In genomic region chr16:18932243-18932997, GRCh38 we compare ENCODE assay signal across 10 cellular contexts. TPM values are rescaled to one million over a fixed set of nuclear protein-coding genes. Genes with fewer than 3 reads are reported as not detected.
A peak's percentile ranks its signal among the peaks of the same experiment; 100 is the strongest.
DNase-seq lines count a peak whose midpoint lies in the region; ATAC-seq, FAIRE-seq and TF ChIP-seq lines count a peak whose summit lies in the region.
"Had no signal": no experiment of that assay in that cellular context is flagged by ENCODE, and none has a peak within 500 bp of the region (broad histone marks: within the 10 kb centered on the region; RNA-seq: fewer than 3 reads in every experiment).

No MANE protein-coding gene starts in this region.

- H3K79me1 ChIP-seq in IMR-90 (ENCODE audit: low read depth in 1 of 2, low read length in 2 of 2) = no peaks in the 10 kb centered on the region

- H2AFZ ChIP-seq in IMR-90 (replicated peaks; ENCODE audit: low read length, poor library complexity) = no peak overlapping the region

- H3K23ac ChIP-seq in IMR-90 (ENCODE audit: low read depth, low read length) = no peak overlapping the region

- intact Hi-C loops in IMR-90 (cut with micrococcal nuclease) = no loop called here

- no peak for TF ChIP-seq POLR2A in A549 (IDR thresholded peaks at IDR 0.05; ENCODE audit: low read length)
- no peak for TF ChIP-seq POLR2A in IMR-90 (IDR thresholded peaks at IDR 0.05; ENCODE audit: low read depth, low read length)

- BruUV-seq in IMR-90 (replicated peaks; lab: Mats Ljungman, UMichigan) = no TSS peak

- H3K27me3 ChIP-seq in IMR-90 (ENCODE audit: control insufficient read depth, insufficient read depth, low read length) = no peaks in the 10 kb centered on the region; the same call in 1 of the 2 replicates

- H3K9me3 ChIP-seq in A549 = no peaks in the 10 kb centered on the region
- H3K9me3 ChIP-seq in IMR-90 (ENCODE audit: control insufficient read depth, insufficient read depth, low read length) = no peaks in the 10 kb centered on the region

- H3K4me3 ChIP-seq in A549 (no peak overlapping the region), IMR-90 (ENCODE audit: insufficient read depth, low read depth, low read length) (no peak overlapping the region)

- no peak overlapping the region for H4K8ac ChIP-seq in IMR-90 (ENCODE audit: low read depth in 2 of 2, low read length in 2 of 2)

- POLR2A ChIA-PET in A549 (lab: Yijun Ruan, JAX) (interaction anchor here (0.7 kb wide), 1 partner anchor 131 kb away, joined by 3 read pairs; the partner anchor contains the start of gene ARL6IP1), IMR-90 (lab: Charles Lee; ENCODE audit: unreplicated experiment) (no interaction called here)

- no peak for TF ChIP-seq EP300 in A549 (IDR thresholded peaks at IDR 0.05)

- dilution Hi-C loops in IMR-90 (cut with HindIII; ENCODE audit: low sequenced_read_pairs, unreplicated experiment) = no loop called here

- no peak overlapping the region for H2BK5ac ChIP-seq in IMR-90 (ENCODE audit: low read depth, low read length, poor library complexity, severe bottlenecking)

- DNase-seq in A549 (ENCODE audit: low read depth in 1 of 2, low spot score in 1 of 2) (no peak), IMR-90 (peak; percentile 43), cerebellum (ENCODE audit: low spot score) (peak; percentile 84), kidney tubule cell (ENCODE audit: low spot score) (peak; percentile 86), GM19240 (ENCODE audit: insufficient read length, low spot score) (no peak), DMS79 (lab: John Stamatoyannopoulos, UW) (no peak), NCI-H2227 (lab: John Stamatoyannopoulos, UW; ENCODE audit: unreplicated experiment) (no peak)
- no peak for DNase-seq in activated naive CD4-positive, alpha-beta T cell treated with Interleukin-2 at 50 U/mL for 16 hours
- DNase-seq: activated CD8-positive, alpha-beta T cell treated with anti-CD3 and anti-CD28 coated beads for 36 hours had no signal

- H4K5ac ChIP-seq in IMR-90 (ENCODE audit: low read depth, low read length) = no peak overlapping the region

- no peak overlapping the region for H3K9ac ChIP-seq in IMR-90 (ENCODE audit: low read depth, low read length)

- H3K27ac ChIP-seq in A549 (peak overlapping the region in 1 of 2 experiments; percentile 1; a peak in 1 of 6 replicates), IMR-90 (ENCODE audit: insufficient read depth, low read length) (no peak overlapping the region)

- no peaks in the 10 kb centered on the region for H3K36me3 ChIP-seq in IMR-90 (ENCODE audit: control insufficient read depth, insufficient read depth, low read length)

- no peak overlapping the region for H2BK120ac ChIP-seq in IMR-90 (ENCODE audit: low read depth, low read length)

- no peak overlapping the region for H3K4ac ChIP-seq in IMR-90 (ENCODE audit: low read depth, low read length)

- TF ChIP-seq CTCF in A549 (IDR thresholded peaks at IDR 0.05) (no peak), IMR-90 (conservative IDR thresholded peaks at IDR 0.05; ENCODE audit: low read depth, low read length) (no peak)

- no peaks in the 10 kb centered on the region; the same call in 1 of the 2 replicates for H3K9me1 ChIP-seq in IMR-90 (ENCODE audit: insufficient read depth, low read length)

- H2BK20ac ChIP-seq in IMR-90 (ENCODE audit: low read depth, low read length) = no peak overlapping the region

- peak overlapping the region; percentile 51 for H3K4me2 ChIP-seq in A549
- H3K4me2 ChIP-seq in IMR-90 (ENCODE audit: low read depth, low read length) = no peak overlapping the region; the same call in 1 of the 2 replicates

- H3K4me1 ChIP-seq in A549 (peaks cover 16% of the 10 kb centered on the region), IMR-90 (ENCODE audit: control insufficient read depth, insufficient read depth, low read length) (no peaks in the 10 kb centered on the region)

- no peak overlapping the region for H4K91ac ChIP-seq in IMR-90 (ENCODE audit: insufficient read depth, low read depth, low read length)

- no peak for FAIRE-seq in A549 (lab: Jason Lieb, UNC)

- CTCF ChIA-PET in A549 (lab: Yijun Ruan, JAX) (interaction anchor here (1.2 to 2.0 kb wide), 6 partner anchors 13 to 155 kb away, joined by 3 to 14 read pairs (median 5); partner anchors contain the start of gene ARL6IP1), IMR-90 (lab: Yijun Ruan, JAX) (interaction anchor here (0.8 kb wide), 1 partner anchor 9 kb away, joined by 5 read pairs; no protein-coding TSS in a partner anchor)

- no peak overlapping the region for H3K18ac ChIP-seq in IMR-90 (ENCODE audit: low read depth, low read length)

- H2BK15ac ChIP-seq in IMR-90 (ENCODE audit: low read depth, low read length) = no peak overlapping the region

- WGBS in A549 (ENCODE audit: missing lambda C conversion rate) = 44% methylated on average over 5 of the region's 5 CpGs
- 0% methylated on average over 1 of the region's 5 CpGs; no CpG with 5 or more reads in 1 of the 2 experiments for WGBS in IMR-90 (ENCODE audit: extremely low coverage in 2 of 2, insufficient read length in 1 of 2), 2 experiments

- no peak overlapping the region for H2AK5ac ChIP-seq in IMR-90 (ENCODE audit: low read depth, low read length)

- no peak overlapping the region for H3K56ac ChIP-seq in IMR-90 (ENCODE audit: extremely low read depth, insufficient read depth, low read length)

- no peak overlapping the region for H3K14ac ChIP-seq in IMR-90 (replicated peaks; ENCODE audit: low read depth, low read length)

- ATAC-seq in A549 (peak in 1 of 2 experiments; percentile 24; a peak in 2 of 6 replicates), IMR-90 (ENCODE audit: low read depth) (peak; percentile 40)
- ATAC-seq: activated CD8-positive, alpha-beta T cell treated with anti-CD3 and anti-CD28 coated beads for 36 hours; sciatic nerve had no signal

- in situ Hi-C loops in IMR-90 (cut with MboI; ENCODE audit: low sequenced_read_pairs) = no loop called here

- H2AK9ac ChIP-seq in IMR-90 (replicated peaks; ENCODE audit: low read depth, low read length, poor library complexity) = no peak overlapping the region

- H4K20me1 ChIP-seq in IMR-90 (ENCODE audit: insufficient read depth, low read length) = no peaks in the 10 kb centered on the region

- no peak for TF ChIP-seq RAD21 in A549 (conservative IDR thresholded peaks at IDR 0.05 in 1 of 2, IDR thresholded peaks at IDR 0.05 in 1 of 2)
- TF ChIP-seq RAD21 in IMR-90 (IDR thresholded peaks at IDR 0.05; ENCODE audit: low read length) = no peak

TF ChIP-seq in IMR-90, 13 proteins besides CTCF, POLR2A, EP300 and RAD21 (continues in another document):
- no peak for TF ChIP-seq NFE2L2 (IDR thresholded peaks at IDR 0.05; ENCODE audit: low read depth, low read length)
- no peak for TF ChIP-seq USF2 (IDR thresholded peaks at IDR 0.05; ENCODE audit: low read depth, low read length)
- no peak for TF ChIP-seq MAFK (IDR thresholded peaks at IDR 0.05; ENCODE audit: low read depth, low read length)
- TF ChIP-seq MXI1 (IDR thresholded peaks at IDR 0.05; ENCODE audit: borderline replicate concordance, low read depth, low read length) = no peak
- TF ChIP-seq ELK1 (IDR thresholded peaks at IDR 0.05; ENCODE audit: borderline replicate concordance, low read depth, low read length) = no peak
- TF ChIP-seq RCOR1 (IDR thresholded peaks at IDR 0.05; ENCODE audit: insufficient replicate concordance, low read length) = no peak
- no peak for TF ChIP-seq FOS (IDR thresholded peaks at IDR 0.05; ENCODE audit: low read depth, low read length)
- no peak for TF ChIP-seq MAZ (IDR thresholded peaks at IDR 0.05; ENCODE audit: borderline replicate concordance, low read depth, low read length)
- no peak for TF ChIP-seq CEBPB (IDR thresholded peaks at IDR 0.05; ENCODE audit: low read depth, low read length)
- no peak for TF ChIP-seq SMC3 (IDR thresholded peaks at IDR 0.05; ENCODE audit: low read depth, low read length)
- no peak for TF ChIP-seq CHD1 (IDR thresholded peaks at IDR 0.05; ENCODE audit: low read depth, low read length)
- no peak for TF ChIP-seq BHLHE40 (IDR thresholded peaks at IDR 0.05; ENCODE audit: low read depth, low read length)

RNA-seq across cellular contexts. Expression of gene SMG1, which starts 6.2 kb away (rescaled TPM):
- polyA plus RNA-seq in A549 (2011; rRNA removed) = 59.4 and 63.8 TPM in 2 replicates
- 10.1 and 11.0 TPM in 2 replicates for polyA plus RNA-seq in A549 (2012; cell fraction: cytosol; rRNA removed)
- 10.1 and 16.0 TPM in 2 replicates for polyA plus RNA-seq in A549 (2012; cell fraction: nucleus; rRNA removed)
- 14.4 to 18.3 TPM (median 15.7 TPM) in 3 replicates for polyA plus RNA-seq in A549 (2017; fragmentation: RNase III; extraction: RNeasy Plus Mini Kit Qiagen cat#74134 plus additional on column Dnase treatment)
- polyA minus RNA-seq in A549 (2011; rRNA and poly(A)+ RNA removed) = 144 and 180 TPM in 2 replicates
- 53.8 and 55.8 TPM in 2 replicates for total RNA-seq in IMR-90 (2012; rRNA removed)
- 11.1 and 13.4 TPM in 2 replicates for polyA plus RNA-seq in IMR-90 (2012; rRNA removed)
- polyA plus RNA-seq in IMR-90 (2012; cell fraction: cytosol; rRNA removed) = 2.4 and 3.5 TPM in 2 replicates
- polyA plus RNA-seq in IMR-90 (2012; cell fraction: nucleus; rRNA removed; ENCODE audit: low replicate concordance) = 5.5 and 29.9 TPM in 2 replicates
- total RNA-seq in cerebellum = 129 TPM

RNA-seq across cellular contexts. Expression of gene TMC7, which starts 51.3 kb away (rescaled TPM):
- polyA plus RNA-seq in A549 (2011; rRNA removed) (9.4 and 15.0 TPM in 2 replicates), A549 (2017; fragmentation: RNase III; extraction: RNeasy Plus Mini Kit Qiagen cat#74134 plus additional on column Dnase treatment) (5.4 to 7.5 TPM (median 7.0 TPM) in 3 replicates), IMR-90 (2012; rRNA removed) (0.16 and 0.27 TPM in 2 replicates)
- polyA plus RNA-seq in A549 (2012; cell fraction: cytosol; rRNA removed) = 2.9 and 4.3 TPM in 2 replicates
- 3.4 and 6.4 TPM in 2 replicates for polyA plus RNA-seq in A549 (2012; cell fraction: nucleus; rRNA removed)
- polyA minus RNA-seq in A549 (2011; rRNA and poly(A)+ RNA removed) = 12.5 and 14.3 TPM in 2 replicates
- total RNA-seq in IMR-90 (2012; rRNA removed) (0.28 and 0.36 TPM in 2 replicates), cerebellum (2.7 TPM)
- 0.05 and 0.11 TPM in 2 replicates for polyA plus RNA-seq in IMR-90 (2012; cell fraction: cytosol; rRNA removed)
- 0.12 and 0.24 TPM in 2 replicates for polyA plus RNA-seq in IMR-90 (2012; cell fraction: nucleus; rRNA removed; ENCODE audit: low replicate concordance)
- total RNA-seq: activated CD8-positive, alpha-beta T cell treated with anti-CD3 and anti-CD28 coated beads for 36 hours had no signal

Comparison
In these comparisons a context has a peak if more than half of its experiments do, and no peak if none do; other contexts are left out.
1. DNase-seq: peak in IMR-90 (single experiment), cerebellum (single experiment) and kidney tubule cell (single experiment); none in A549 (0 of 2), activated naive CD4-positive, alpha-beta T cell treated with Interleukin-2 at 50 U/mL for 16 hours (single experiment), GM19240 (single experiment), DMS79 (single experiment) and NCI-H2227 (single experiment).